In genomic region chr1:49240709-49241221, GRCh38 we compare ENCODE assay signal across 33 cellular contexts.
"Had no signal": no experiment of that assay in that cellular context is flagged by ENCODE, and none has a peak within 500 bp of the region (broad histone marks: within the 10 kb centered on the region; RNA-seq: fewer than 3 reads in every experiment).

No MANE protein-coding gene starts in this region.

- H3K27me3 ChIP-seq: adrenal gland, ascending aorta, breast epithelium, cardiac muscle cell, colonic mucosa, esophagus squamous epithelium had no signal

- H3K9me3 ChIP-seq: adrenal gland, ascending aorta, breast epithelium, colonic mucosa, esophagus squamous epithelium had no signal

- H3K27ac ChIP-seq: adrenal gland, ascending aorta, breast epithelium, cardiac muscle cell, colonic mucosa, epithelial cell of prostate, esophagus squamous epithelium, VCaP had no signal

- H3K4me1 ChIP-seq: adrenal gland, ascending aorta, breast epithelium, colonic mucosa, esophagus squamous epithelium had no signal

- H3K4me3 Mint-ChIP-seq: activated CD4-positive, alpha-beta memory T cell treated with anti-CD3 and anti-CD28 coated beads, Interleukin-2, amount 10 ng/mL, durations not matched to agents 7 days and 5 days; activated CD4-positive, alpha-beta T cell treated with anti-CD3 and anti-CD28 coated beads, Interleukin-2, amount 10 ng/mL, durations not matched to agents 7 days and 5 days; activated naive CD4-positive, alpha-beta T cell treated with anti-CD3 and anti-CD28 coated beads for 36 hours; activated naive CD4-positive, alpha-beta T cell treated with anti-CD3 and anti-CD28 coated beads, Interleukin-2, amount 50 U/mL, for 24 hours; activated naive CD8-positive, alpha-beta T cell treated with anti-CD3 and anti-CD28 coated beads for 36 hours; activated naive CD8-positive, alpha-beta T cell treated with anti-CD3 and anti-CD28 coated beads, Interleukin-2, amount 50 U/mL, for 24 hours; activated T-cell treated with anti-CD3 and anti-CD28 coated beads, Interleukin-2, amount 50 U/mL, for 4 hours; activated T-helper 17 cell treated with anti-CD3 and anti-CD28 coated beads, Interleukin-2, amount 50 U/mL, for 72 hours; brain; WTC11 had no signal

- DNase-seq: activated CD4-positive, alpha-beta memory T cell treated with anti-CD3 and anti-CD28 coated beads, Interleukin-2, amount 10 ng/mL, durations not matched to agents 7 days and 5 days; activated CD4-positive, alpha-beta T cell treated with anti-CD3 and anti-CD28 coated beads for 1 hour; activated CD4-positive, alpha-beta T cell treated with anti-CD3 and anti-CD28 coated beads for 4 hours; activated CD4-positive, alpha-beta T cell treated with anti-CD3 and anti-CD28 coated beads, Interleukin-2, amount 10 ng/mL, durations not matched to agents 7 days and 5 days; activated CD4-positive, alpha-beta T cell treated with anti-CD3 and anti-CD28 coated beads, Interleukin-2, amount 50 U/mL, for 4 hours; activated CD8-positive, alpha-beta memory T cell treated with anti-CD3 and anti-CD28 coated beads for 24 hours; activated effector memory CD4-positive, alpha-beta T cell treated with Interleukin-2 at 50 U/mL for 16 hours; activated naive CD4-positive, alpha-beta T cell treated with anti-CD3 and anti-CD28 coated beads for 36 hours; activated naive CD8-positive, alpha-beta T cell treated with anti-CD3 and anti-CD28 coated beads for 36 hours; activated naive CD8-positive, alpha-beta T cell treated with anti-CD3 and anti-CD28 coated beads, Interleukin-2, amount 50 U/mL, for 24 hours; activated T-cell treated with anti-CD3 and anti-CD28 coated beads, Interleukin-2, amount 50 U/mL, for 4 hours; adrenal gland; amygdala; central memory CD4-positive, alpha-beta T cell; cerebellar nuclear complex; colonic mucosa; effector CD8-positive, alpha-beta T cell; esophagus squamous epithelium; foreskin fibroblast; head of caudate nucleus; hippocampal formation had no signal

- H3K4me1 Mint-ChIP-seq: activated CD4-positive, alpha-beta memory T cell treated with anti-CD3 and anti-CD28 coated beads, Interleukin-2, amount 10 ng/mL, durations not matched to agents 7 days and 5 days; activated CD4-positive, alpha-beta T cell treated with anti-CD3 and anti-CD28 coated beads, Interleukin-2, amount 10 ng/mL, durations not matched to agents 7 days and 5 days; activated naive CD4-positive, alpha-beta T cell treated with anti-CD3 and anti-CD28 coated beads, Interleukin-2, amount 50 U/mL, for 24 hours; activated naive CD8-positive, alpha-beta T cell treated with anti-CD3 and anti-CD28 coated beads for 36 hours; activated naive CD8-positive, alpha-beta T cell treated with anti-CD3 and anti-CD28 coated beads, Interleukin-2, amount 50 U/mL, for 24 hours; activated T-helper 17 cell treated with anti-CD3 and anti-CD28 coated beads, Interleukin-2, amount 50 U/mL, for 72 hours; brain; WTC11 had no signal

- H3K36me3 ChIP-seq: adrenal gland, ascending aorta, breast epithelium, cardiac muscle cell, colonic mucosa, esophagus squamous epithelium had no signal

- ATAC-seq: activated naive CD8-positive, alpha-beta T cell treated with anti-CD3 and anti-CD28 coated beads, Interleukin-2, amount 50 U/mL, for 24 hours; activated T-cell treated with anti-CD3 and anti-CD28 coated beads, Interleukin-2, amount 50 U/mL, for 4 hours; activated T-helper 17 cell treated with anti-CD3 and anti-CD28 coated beads, Interleukin-2, amount 50 U/mL, for 72 hours; WTC11 had no signal

- H3K27me3 Mint-ChIP-seq: activated CD4-positive, alpha-beta memory T cell treated with anti-CD3 and anti-CD28 coated beads, Interleukin-2, amount 10 ng/mL, durations not matched to agents 7 days and 5 days; activated CD4-positive, alpha-beta T cell treated with anti-CD3 and anti-CD28 coated beads, Interleukin-2, amount 10 ng/mL, durations not matched to agents 7 days and 5 days; activated naive CD4-positive, alpha-beta T cell treated with anti-CD3 and anti-CD28 coated beads, Interleukin-2, amount 50 U/mL, for 24 hours; activated naive CD8-positive, alpha-beta T cell treated with anti-CD3 and anti-CD28 coated beads for 36 hours; activated T-helper 17 cell treated with anti-CD3 and anti-CD28 coated beads, Interleukin-2, amount 50 U/mL, for 72 hours had no signal

- H3K4me3 ChIP-seq: adrenal gland, ascending aorta, breast epithelium, cardiac muscle cell, colonic mucosa, esophagus squamous epithelium had no signal

- H3K27ac Mint-ChIP-seq: activated CD4-positive, alpha-beta memory T cell treated with anti-CD3 and anti-CD28 coated beads, Interleukin-2, amount 10 ng/mL, durations not matched to agents 7 days and 5 days; activated CD4-positive, alpha-beta T cell treated with anti-CD3 and anti-CD28 coated beads, Interleukin-2, amount 10 ng/mL, durations not matched to agents 7 days and 5 days; activated naive CD4-positive, alpha-beta T cell treated with anti-CD3 and anti-CD28 coated beads for 36 hours; activated naive CD4-positive, alpha-beta T cell treated with anti-CD3 and anti-CD28 coated beads, Interleukin-2, amount 50 U/mL, for 24 hours; activated naive CD8-positive, alpha-beta T cell treated with anti-CD3 and anti-CD28 coated beads for 36 hours; activated naive CD8-positive, alpha-beta T cell treated with anti-CD3 and anti-CD28 coated beads, Interleukin-2, amount 50 U/mL, for 24 hours; activated T-helper 17 cell treated with anti-CD3 and anti-CD28 coated beads, Interleukin-2, amount 50 U/mL, for 72 hours; brain; WTC11 had no signal

- H3K36me3 Mint-ChIP-seq: activated naive CD4-positive, alpha-beta T cell treated with anti-CD3 and anti-CD28 coated beads, Interleukin-2, amount 50 U/mL, for 24 hours; activated naive CD8-positive, alpha-beta T cell treated with anti-CD3 and anti-CD28 coated beads for 36 hours; brain had no signal

- FAIRE-seq: endometrium, endothelial cell of umbilical vein, frontal cortex had no signal
